In genomic region chr15:78872972-78873795, GRCh38 we compare ENCODE assay signal across 1 cellular context.
TF ChIP-seq lines count a peak whose summit lies in the region.

No MANE protein-coding gene starts in this region.

TF ChIP-seq in HepG2, 621 proteins besides CTCF, POLR2A, EP300 and RAD21 (continued from another document and continues in another):
- no peak for TF ChIP-seq MBD4 (IDR thresholded peaks at IDR 0.05; ENCODE audit: borderline replicate concordance, low read length)
- TF ChIP-seq ZFP91 (CRISPR knock-in tag; IDR thresholded peaks at IDR 0.05; ENCODE audit: borderline replicate concordance): peak; percentile 3; the same call in 1 of the 2 replicates
- 0 out of 2 replicates have a peak, but pooled peaks have one; percentile 7 for TF ChIP-seq MIXL1 (CRISPR knock-in tag; IDR thresholded peaks at IDR 0.05)
- no peak for TF ChIP-seq PBX2 (CRISPR knock-in tag; IDR thresholded peaks at IDR 0.05)
- TF ChIP-seq BATF2 (CRISPR knock-in tag; IDR thresholded peaks at IDR 0.05): no peak
- peak; percentile 74; the same call in 1 of the 2 replicates for TF ChIP-seq ZNF558 (CRISPR knock-in tag; IDR thresholded peaks at IDR 0.05; ENCODE audit: borderline replicate concordance)
- no peak for TF ChIP-seq TAF15 (IDR thresholded peaks at IDR 0.05; ENCODE audit: low read depth, low read length, poor library complexity, severe bottlenecking)
- TF ChIP-seq CREM (IDR thresholded peaks at IDR 0.05): peak; percentile 13; the same call in 1 of the 2 replicates
- no peak for TF ChIP-seq CREM (CRISPR knock-in tag; IDR thresholded peaks at IDR 0.05)
- TF ChIP-seq KAT7 (CRISPR knock-in tag; IDR thresholded peaks at IDR 0.05; ENCODE audit: borderline replicate concordance): peak; percentile 72; the same call in 1 of the 2 replicates
- TF ChIP-seq KLF11 (CRISPR knock-in tag; IDR thresholded peaks at IDR 0.05): 0 out of 2 replicates have a peak, but pooled peaks have one; percentile 10
- TF ChIP-seq SIN3B (IDR thresholded peaks at IDR 0.05; ENCODE audit: low read length): peak; percentile 58; the same call in 1 of the 2 replicates
- no peak for TF ChIP-seq MLX (CRISPR knock-in tag; IDR thresholded peaks at IDR 0.05)
- 0 out of 2 replicates have a peak, but pooled peaks have one; percentile 9 for TF ChIP-seq MAZ (IDR thresholded peaks at IDR 0.05; ENCODE audit: borderline replicate concordance, low read depth, low read length)
- peak; percentile 64; the same call in 1 of the 2 replicates for TF ChIP-seq MAZ (CRISPR knock-in tag; IDR thresholded peaks at IDR 0.05; ENCODE audit: low read depth)
- no peak for TF ChIP-seq HNF1A (IDR thresholded peaks at IDR 0.05; ENCODE audit: low read depth)
- peak; percentile 51; the same call in 1 of the 2 replicates for TF ChIP-seq HNF1A (CRISPR knock-in tag; IDR thresholded peaks at IDR 0.05; ENCODE audit: borderline replicate concordance)
- TF ChIP-seq BCL3 (CRISPR knock-in tag; IDR thresholded peaks at IDR 0.05): no peak
- peak; percentile 52; the same call in 1 of the 2 replicates for TF ChIP-seq HDAC1 (CRISPR knock-in tag; IDR thresholded peaks at IDR 0.05)
- no peak for TF ChIP-seq REXO4 (CRISPR knock-in tag; IDR thresholded peaks at IDR 0.05; ENCODE audit: borderline replicate concordance)
- TF ChIP-seq ATF6 (CRISPR knock-in tag; conservative IDR thresholded peaks at IDR 0.05): no peak
- no peak for TF ChIP-seq ZNF878 (CRISPR knock-in tag; IDR thresholded peaks at IDR 0.05)
- no peak for TF ChIP-seq NFYC (CRISPR knock-in tag; IDR thresholded peaks at IDR 0.05)
- TF ChIP-seq DMTF1 (CRISPR knock-in tag; IDR thresholded peaks at IDR 0.05): no peak
- TF ChIP-seq CREBL2 (CRISPR knock-in tag; IDR thresholded peaks at IDR 0.05; ENCODE audit: borderline replicate concordance): no peak
- TF ChIP-seq SP4 (CRISPR knock-in tag; IDR thresholded peaks at IDR 0.05): no peak
- TF ChIP-seq ATM (IDR thresholded peaks at IDR 0.05; ENCODE audit: borderline replicate concordance): no peak
- no peak for TF ChIP-seq ZBTB4 (CRISPR knock-in tag; IDR thresholded peaks at IDR 0.05; ENCODE audit: borderline replicate concordance)
- no peak for TF ChIP-seq ZNF101 (CRISPR knock-in tag; IDR thresholded peaks at IDR 0.05; ENCODE audit: borderline replicate concordance, low read depth)
- TF ChIP-seq PRMT3 (CRISPR knock-in tag; IDR thresholded peaks at IDR 0.05; ENCODE audit: borderline replicate concordance, low read depth): no peak; the same call in 1 of the 2 replicates
- TF ChIP-seq ZNF350 (CRISPR knock-in tag; IDR thresholded peaks at IDR 0.05; ENCODE audit: borderline replicate concordance, low read depth): peak; percentile 40; the same call in 1 of the 2 replicates
- TF ChIP-seq ZSCAN21 (CRISPR knock-in tag; IDR thresholded peaks at IDR 0.05; ENCODE audit: borderline replicate concordance): no peak
- peak; percentile 50; the same call in 1 of the 2 replicates for TF ChIP-seq FOXP4 (CRISPR knock-in tag; IDR thresholded peaks at IDR 0.05)
- peak; percentile 18; the same call in 1 of the 2 replicates for TF ChIP-seq FOXO1 (CRISPR knock-in tag; IDR thresholded peaks at IDR 0.05)
- TF ChIP-seq POLR2AphosphoS5 (IDR thresholded peaks at IDR 0.05; ENCODE audit: low read depth, low read length): peak; percentile 65; the same call in 1 of the 2 replicates
- no peak for TF ChIP-seq CREB1 (IDR thresholded peaks at IDR 0.05)
- TF ChIP-seq CREB1 (CRISPR knock-in tag; IDR thresholded peaks at IDR 0.05): peak; percentile 50
- TF ChIP-seq ZNF850 (CRISPR knock-in tag; conservative IDR thresholded peaks at IDR 0.05): no peak; the same call in 1 of the 2 replicates
- no peak for TF ChIP-seq EHMT2 (IDR thresholded peaks at IDR 0.05; ENCODE audit: borderline replicate concordance, low read depth, low read length)
- no peak for TF ChIP-seq ZNF839 (CRISPR knock-in tag; IDR thresholded peaks at IDR 0.05; ENCODE audit: borderline replicate concordance)
- no peak for TF ChIP-seq RARG (CRISPR knock-in tag; IDR thresholded peaks at IDR 0.05; ENCODE audit: low read depth)
